Comparison of ENCODE assay signal across 21 cellular contexts in genomic region chr11:112651345-112651744, GRCh38.
"Had no signal": no experiment of that assay in that cellular context is flagged by ENCODE, and none has a peak within 500 bp of the region (broad histone marks: within the 10 kb centered on the region; RNA-seq: fewer than 3 reads in every experiment).

No MANE protein-coding gene starts in this region.

- H3K36me3 ChIP-seq: esophagus muscularis mucosa, gastroesophageal sphincter, neural progenitor cell, pancreas, thyroid gland had no signal

- H3K9me3 Mint-ChIP-seq: dendritic cell treated with granulocyte-macrophage colony-stimulating factor and Interleukin-4, amounts not matched to agents 40 ng/mL and 50 ng/mL, for 4 days; effector memory CD8-positive, alpha-beta T cell; natural killer cell; neural progenitor cell; type B pancreatic cell had no signal

- H3K4me1 ChIP-seq: neural progenitor cell, pancreas, thyroid gland had no signal

- H3K27me3 ChIP-seq: esophagus muscularis mucosa, gastroesophageal sphincter, hepatocyte, neural progenitor cell, pancreas, thyroid gland had no signal

- ATAC-seq: effector memory CD8-positive, alpha-beta T cell; gastroesophageal sphincter; natural killer cell; pancreas; sciatic nerve had no signal

- H3K27ac Mint-ChIP-seq: dendritic cell treated with granulocyte-macrophage colony-stimulating factor and Interleukin-4, amounts not matched to agents 40 ng/mL and 50 ng/mL, for 4 days; effector memory CD8-positive, alpha-beta T cell; natural killer cell; neural progenitor cell; progenitor cell of endocrine pancreas; type B pancreatic cell had no signal

- H3K4me3 ChIP-seq: esophagus muscularis mucosa, gastroesophageal sphincter, hepatocyte, neural progenitor cell, pancreas, thyroid gland had no signal

- H3K9me3 ChIP-seq: esophagus muscularis mucosa, gastroesophageal sphincter, pancreas, thyroid gland had no signal

- H3K27ac ChIP-seq: epithelial cell of prostate, esophagus muscularis mucosa, gastroesophageal sphincter, hepatocyte, neural progenitor cell, pancreas, thyroid gland had no signal

- H3K36me3 Mint-ChIP-seq: natural killer cell, neural progenitor cell, type B pancreatic cell had no signal

- DNase-seq: effector memory CD8-positive, alpha-beta T cell; glutamatergic neuron; kidney; left cardiac atrium; mammary epithelial cell; natural killer cell; nucleus accumbens; pancreas; small intestine; stimulated activated CD4-positive, alpha-beta T cell treated with anti-CD3 and anti-CD28 coated beads, Interleukin-12 subunit alpha, Interleukin-12 subunit beta, amount 100 ng/mL, for 4 hours; stimulated activated naive CD4-positive, alpha-beta T cell; thyroid gland had no signal

- H3K4me3 Mint-ChIP-seq: dendritic cell treated with granulocyte-macrophage colony-stimulating factor and Interleukin-4, amounts not matched to agents 40 ng/mL and 50 ng/mL, for 4 days; effector memory CD8-positive, alpha-beta T cell; natural killer cell; neural progenitor cell; type B pancreatic cell had no signal
